13 cellular contexts compared by ENCODE assay signal in the genomic region with DNA sequence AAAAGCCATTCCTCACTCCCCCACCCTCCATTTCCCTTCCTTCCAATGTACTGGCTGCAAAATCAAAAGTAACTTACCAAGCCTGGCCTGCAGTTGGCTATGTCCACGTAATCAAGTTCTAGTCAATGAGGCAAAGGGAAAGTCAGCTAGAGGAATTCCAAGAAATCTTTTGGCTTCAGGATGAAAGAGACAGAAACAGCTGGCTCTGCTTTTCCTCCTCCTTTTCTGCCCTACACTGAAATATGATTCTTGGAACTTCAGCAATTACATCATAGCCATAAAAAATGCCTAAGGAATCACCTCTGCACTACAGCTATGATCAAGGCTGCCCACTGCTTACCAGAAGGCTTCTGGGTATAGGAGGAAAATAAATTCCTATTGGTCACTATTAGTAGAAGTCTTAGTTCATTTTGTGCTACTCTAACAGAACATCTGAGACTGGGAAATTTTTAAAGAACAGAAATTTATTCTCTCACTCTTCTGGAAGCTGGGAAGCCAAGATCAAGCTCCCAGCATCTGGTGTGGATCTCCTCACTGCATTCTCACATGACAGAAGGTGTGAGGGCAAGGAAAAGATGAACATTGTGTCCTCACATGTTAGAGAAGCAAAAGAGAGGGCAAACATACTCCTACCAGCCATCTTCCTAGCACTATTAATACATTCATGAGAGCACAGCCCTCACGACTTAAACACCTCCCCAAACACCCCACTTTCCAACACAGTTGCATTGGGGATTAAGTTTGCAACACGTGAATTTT.
A peak's percentile ranks its signal among the peaks of the same experiment; 100 is the strongest.
DNase-seq lines count a peak whose midpoint lies in the region; ATAC-seq and TF ChIP-seq lines count a peak whose summit lies in the region.
"Had no signal": no experiment of that assay in that cellular context is flagged by ENCODE, and none has a peak within 500 bp of the region (broad histone marks: within the 10 kb centered on the region; RNA-seq: fewer than 3 reads in every experiment).

No MANE protein-coding gene starts in this region.

- TF ChIP-seq CTCF in brain microvascular endothelial cell (IDR thresholded peaks at IDR 0.05; ENCODE audit: low read depth, low read length, missing control alignments) (no peak), thoracic aorta (IDR thresholded peaks at IDR 0.05) (no peak)

- peaks cover 6 to 7% of the 10 kb centered on the region in 2 donors for H3K4me1 ChIP-seq in thoracic aorta (ENCODE audit: control insufficient read depth in 1 of 2, low read depth in 2 of 2)
- H3K4me1 ChIP-seq: colonic mucosa had no signal

- H3K4me3 ChIP-seq in brain microvascular endothelial cell (ENCODE audit: low read depth, low read length) (no peak overlapping the region), thoracic aorta (no peak overlapping the region)
- H3K4me3 ChIP-seq: colonic mucosa had no signal

- H3K36me3 ChIP-seq in brain microvascular endothelial cell (replicated peaks) = no peaks in the 10 kb centered on the region
- H3K36me3 ChIP-seq in thoracic aorta = no peaks in the 10 kb centered on the region
- H3K36me3 ChIP-seq: colonic mucosa had no signal

- no peak overlapping the region for H3K27ac ChIP-seq in brain microvascular endothelial cell
- peak overlapping the region in 1 of 2 donors; percentile 28 for H3K27ac ChIP-seq in thoracic aorta
- H3K27ac ChIP-seq: 22Rv1, colonic mucosa had no signal

- no peaks in the 10 kb centered on the region for H3K27me3 ChIP-seq in brain microvascular endothelial cell (replicated peaks)
- no peaks in the 10 kb centered on the region for H3K27me3 ChIP-seq in thoracic aorta (replicated peaks; ENCODE audit: insufficient read depth)
- H3K27me3 ChIP-seq: colonic mucosa had no signal

- ATAC-seq in thoracic aorta (ENCODE audit: insufficient number of reproducible peaks, low FRiP score, low read depth) (peak; percentile 88), HG03039 (IDR thresholded peaks at IDR 0.05; ENCODE audit: unreplicated experiment) (no peak)

- DNase-seq in DMS53 (lab: John Stamatoyannopoulos, UW) (peak; percentile 19), DMS53 treated with DMSO at 0.1 percent for 48 hours (lab: John Stamatoyannopoulos, UW; ENCODE audit: unreplicated experiment) (no peak), brain microvascular endothelial cell (peak; percentile 56), kidney tubule cell (ENCODE audit: low spot score) (peak; percentile 15), thoracic aorta (ENCODE audit: low spot score) (no peak), NCI-H2196 (lab: John Stamatoyannopoulos, UW; ENCODE audit: unreplicated experiment) (no peak), HUDEP-2 (lab: John Stamatoyannopoulos, UW; ENCODE audit: unreplicated experiment in 76 of 76) (no peak)
- DNase-seq: activated CD8-positive, alpha-beta memory T cell treated with anti-CD3 and anti-CD28 coated beads, Interleukin-2, amount 50 U/mL, for 48 hours; colonic mucosa; GF-D8; NCI-H510A treated with DMSO at 0.1 percent for 48 hours had no signal

- in situ Hi-C loops in brain microvascular endothelial cell (cut with HindIII; ENCODE audit: low pct_ligation_motif_present, low sequenced_read_pairs) = no loop called here

- H3K9me3 ChIP-seq in thoracic aorta = no peaks in the 10 kb centered on the region
- H3K9me3 ChIP-seq: colonic mucosa had no signal

Comparison
In these comparisons a context has a peak if more than half of its experiments do, and no peak if none do; other contexts are left out.
1. DNase-seq: peak in DMS53 (single experiment), brain microvascular endothelial cell (single experiment) and kidney tubule cell (single experiment); none in DMS53 treated with DMSO at 0.1 percent for 48 hours (single experiment), thoracic aorta (single experiment), NCI-H2196 (single experiment) and HUDEP-2 (0 of 76).